38 cellular contexts compared by ENCODE assay signal in genomic region chr1:179530352-179530751, GRCh38. TPM values are rescaled to one million over a fixed set of nuclear protein-coding genes. Genes with fewer than 3 reads are reported as not detected.
"Had no signal": no experiment of that assay in that cellular context is flagged by ENCODE, and none has a peak within 500 bp of the region (broad histone marks: within the 10 kb centered on the region; RNA-seq: fewer than 3 reads in every experiment).

No MANE protein-coding gene starts in this region.

- H3K36me3 ChIP-seq: left lung, neural progenitor cell, neutrophil, ovary, right atrium auricular region, right lobe of liver, tibial nerve, uterus had no signal

- H3K4me1 ChIP-seq: left lung, neural progenitor cell, right atrium auricular region, right lobe of liver, tibial nerve, uterus had no signal

- H3K4me3 ChIP-seq: left lung, lung, neural progenitor cell, ovary, right atrium auricular region, right lobe of liver, smooth muscle cell, tibial nerve, uterus had no signal

- ATAC-seq: left colon; left lung; natural killer cell; right lobe of liver; stimulated activated memory B cell treated with anti-CD40 and anti-IgM and Interleukin-4, amounts not matched to agents 10 μg/mL and 1 μg/mL and 100 μg/mL, for 72 hours; stimulated activated naive CD8-positive, alpha-beta T cell treated with anti-CD3 and anti-CD28 coated beads, Interleukin-15, amount 100 ng/mL, for 72 hours had no signal

- H3K9me3 Mint-ChIP-seq: neural progenitor cell; stimulated activated memory B cell treated with anti-CD40 and anti-IgM and Interleukin-4, amounts not matched to agents 10 μg/mL and 1 μg/mL and 100 μg/mL, for 72 hours; type B pancreatic cell had no signal

- FAIRE-seq: islet of Langerhans, kidney had no signal

- H3K4me2 ChIP-seq: neural progenitor cell, smooth muscle cell had no signal

- H2AFZ ChIP-seq: neural progenitor cell had no signal

- H3K36me3 Mint-ChIP-seq: mesothelial cell of epicardium; naive B cell; natural killer cell; neural progenitor cell; stimulated activated memory B cell treated with anti-CD40 and anti-IgM and Interleukin-4, amounts not matched to agents 10 μg/mL and 1 μg/mL and 100 μg/mL, for 72 hours; type B pancreatic cell had no signal

- H3K9me3 ChIP-seq: left lung, neutrophil, ovary, right atrium auricular region, right lobe of liver, tibial nerve, uterus had no signal

- H3K4me3 Mint-ChIP-seq: immature natural killer cell; mesothelial cell of epicardium; naive B cell; natural killer cell; nephron progenitor cell; neural progenitor cell; stimulated activated memory B cell treated with anti-CD40 and anti-IgM and Interleukin-4, amounts not matched to agents 10 μg/mL and 1 μg/mL and 100 μg/mL, for 72 hours; stimulated activated naive CD8-positive, alpha-beta T cell treated with anti-CD3 and anti-CD28 coated beads, Interleukin-15, amount 100 ng/mL, for 72 hours; type B pancreatic cell had no signal

- H3K27me3 Mint-ChIP-seq: progenitor cell of endocrine pancreas; stimulated activated naive CD8-positive, alpha-beta T cell treated with anti-CD3 and anti-CD28 coated beads, Interleukin-15, amount 100 ng/mL, for 72 hours had no signal

- DNase-seq: hypothalamus; immature natural killer cell; kidney; left colon; left lung; mesendoderm; naive B cell; natural killer cell; nephron progenitor cell; occipital lobe; ovary; right lobe of liver; stimulated activated CD4-positive, alpha-beta T cell treated with anti-CD3 and anti-CD28 coated beads, Interleukin-1b, Interleukin-23, amount 100 ng/mL, for 48 hours; stimulated activated CD4-positive, alpha-beta T cell treated with anti-CD3 and anti-CD28 coated beads, Interleukin-2, amount 100 ng/mL, for 48 hours; stimulated activated CD4-positive, alpha-beta T cell treated with anti-CD3 and anti-CD28 coated beads, Interleukin-4, amount 100 ng/mL, for 4 hours; stimulated activated CD8-positive, alpha-beta memory T cell treated with anti-CD3 and anti-CD28 coated beads, Interleukin-4, amount 100 ng/mL, for 48 hours; stimulated activated naive CD4-positive, alpha-beta T cell treated with Interleukin-2 at 50 U/mL for 16 hours; stimulated activated naive CD8-positive, alpha-beta T cell treated with anti-CD3 and anti-CD28 coated beads, Interleukin-15, amount 100 ng/mL, for 72 hours; substantia nigra; uterus had no signal

- H3K9ac ChIP-seq: neural progenitor cell had no signal

- H3K4me1 Mint-ChIP-seq: immature natural killer cell; mesothelial cell of epicardium; naive B cell; natural killer cell; nephron progenitor cell; neural progenitor cell; stimulated activated memory B cell treated with anti-CD40 and anti-IgM and Interleukin-4, amounts not matched to agents 10 μg/mL and 1 μg/mL and 100 μg/mL, for 72 hours; stimulated activated naive CD8-positive, alpha-beta T cell treated with anti-CD3 and anti-CD28 coated beads, Interleukin-15, amount 100 ng/mL, for 72 hours had no signal

- H3K27me3 ChIP-seq: left lung, neural progenitor cell, neutrophil, ovary, right atrium auricular region, right lobe of liver, tibial nerve, uterus had no signal

- H3K27ac Mint-ChIP-seq: immature natural killer cell; mesothelial cell of epicardium; naive B cell; natural killer cell; nephron progenitor cell; neural progenitor cell; progenitor cell of endocrine pancreas; stimulated activated memory B cell treated with anti-CD40 and anti-IgM and Interleukin-4, amounts not matched to agents 10 μg/mL and 1 μg/mL and 100 μg/mL, for 72 hours; stimulated activated naive CD8-positive, alpha-beta T cell treated with anti-CD3 and anti-CD28 coated beads, Interleukin-15, amount 100 ng/mL, for 72 hours; type B pancreatic cell had no signal

- H3K27ac ChIP-seq: left lung, neural progenitor cell, neutrophil, ovary, right atrium auricular region, right lobe of liver, tibial nerve, uterus had no signal

RNA-seq across cellular contexts. Expression of gene NPHS2, which starts 45.4 kb away (rescaled TPM):
- total RNA-seq: left lung, lower leg skin, lung, mesothelial cell of epicardium, mononuclear cell, natural killer cell, occipital lobe, progenitor cell of endocrine pancreas, pulmonary artery endothelial cell, renal cortical epithelial cell, right atrium auricular region, right lobe of liver, skeletal muscle tissue, smooth muscle cell, temporal lobe, tibial nerve, ureter, uterus had no signal
- polyA plus RNA-seq: immature natural killer cell, lung, smooth muscle cell had no signal
